Comparison of ENCODE assay signal across 23 cellular contexts in genomic region chr1:151952811-151953210, GRCh38.
"Had no signal": no experiment of that assay in that cellular context is flagged by ENCODE, and none has a peak within 500 bp of the region (broad histone marks: within the 10 kb centered on the region; RNA-seq: fewer than 3 reads in every experiment).

No MANE protein-coding gene starts in this region.

- H3K27ac Mint-ChIP-seq: naive B cell had no signal

- H3K27ac ChIP-seq: dorsolateral prefrontal cortex, heart left ventricle, left ventricle myocardium inferior, neutrophil, right atrium auricular region, sigmoid colon, skin epidermis, thoracic aorta had no signal

- H3K4me3 Mint-ChIP-seq: naive B cell had no signal

- H3K9me3 ChIP-seq: heart left ventricle, left ventricle myocardium inferior, neutrophil, right atrium auricular region, sigmoid colon, stomach, thoracic aorta had no signal

- FAIRE-seq: frontal cortex, islet of Langerhans had no signal

- H3K4me1 ChIP-seq: heart left ventricle, left ventricle myocardium inferior, sigmoid colon, stomach had no signal

- H3K36me3 ChIP-seq: heart left ventricle, left ventricle myocardium inferior, neutrophil, right atrium auricular region, sigmoid colon, stomach, thoracic aorta had no signal

- H3K36me3 Mint-ChIP-seq: naive B cell had no signal

- H3K27me3 ChIP-seq: heart left ventricle, neutrophil, right atrium auricular region, sigmoid colon, stomach had no signal

- DNase-seq: cortex of kidney; dorsolateral prefrontal cortex; effector CD8-positive, alpha-beta T cell; heart left ventricle; hypothalamus; left ventricle myocardium inferior; mesendoderm; naive B cell; posterior cingulate gyrus; sigmoid colon; stimulated activated CD4-positive, alpha-beta T cell treated with anti-CD3 and anti-CD28 coated beads, Interleukin-12 subunit alpha, Interleukin-12 subunit beta, amount 100 ng/mL, for 4 hours; stimulated activated naive CD4-positive, alpha-beta T cell; stomach; substantia nigra; trophoblast cell had no signal

- ATAC-seq: esophagus mucosa, heart left ventricle had no signal

- H3K4me3 ChIP-seq: dorsolateral prefrontal cortex, heart left ventricle, left ventricle myocardium inferior, lung, right atrium auricular region, sigmoid colon, skin epidermis, stomach, thoracic aorta had no signal
